In genomic region chr9:106953166-106953565, GRCh38 we compare ENCODE assay signal across 17 cellular contexts.
DNase-seq lines count a peak whose midpoint lies in the region; ATAC-seq and TF ChIP-seq lines count a peak whose summit lies in the region.
"Had no signal": no experiment of that assay in that cellular context is flagged by ENCODE, and none has a peak within 500 bp of the region (broad histone marks: within the 10 kb centered on the region; RNA-seq: fewer than 3 reads in every experiment).

No MANE protein-coding gene starts in this region.

- H3K27ac ChIP-seq in PC-3 (ENCODE audit: low read length) = peak overlapping the region; percentile 96
- H3K27ac ChIP-seq in CD4-positive, alpha-beta T cell (ENCODE audit: low read depth, low read length) = no peak overlapping the region
- H3K27ac ChIP-seq: foreskin keratinocyte had no signal

- POLR2A ChIA-PET in PC-3 (lab: Charles Lee; ENCODE audit: unreplicated experiment) = no interaction called here
- POLR2A ChIA-PET in CD4-positive, alpha-beta T cell (lab: Charles Lee) = no interaction called here

- no peaks in the 10 kb centered on the region for H3K9me3 ChIP-seq in PC-3 (ENCODE audit: low read length)
- H3K9me3 ChIP-seq in CD4-positive, alpha-beta T cell (ENCODE audit: control insufficient read depth, low read length) = no peaks in the 10 kb centered on the region

- H3K27me3 ChIP-seq in PC-3 (ENCODE audit: low read length) = no peaks in the 10 kb centered on the region
- H3K27me3 ChIP-seq in CD4-positive, alpha-beta T cell (ENCODE audit: control insufficient read depth, insufficient read depth, low read length) = no peaks in the 10 kb centered on the region
- H3K27me3 ChIP-seq: foreskin keratinocyte had no signal

- H3K9me2 ChIP-seq in PC-3 (replicated peaks; ENCODE audit: low read length) = no peaks in the 10 kb centered on the region

- no peak overlapping the region for H2AFZ ChIP-seq in PC-3 (ENCODE audit: low read length)

- H3K9ac ChIP-seq in PC-3 (ENCODE audit: low read length) = no peak overlapping the region

- H3K4me3 ChIP-seq in PC-3 (ENCODE audit: low read length) (no peak overlapping the region), epithelial cell of proximal tubule (ENCODE audit: low read depth, low read length) (no peak overlapping the region)

- peak overlapping the region; percentile 3 for H3K27ac Mint-ChIP-seq in progenitor cell of endocrine pancreas
- no peak overlapping the region for H3K27ac Mint-ChIP-seq in CD4-positive, alpha-beta T cell
- H3K27ac Mint-ChIP-seq: CD4-positive, alpha-beta memory T cell; stimulated activated naive CD8-positive, alpha-beta T cell treated with anti-CD3 and anti-CD28 coated beads, Interleukin-15, Interleukin-2, amounts not matched to agents 100 ng/mL and 50 ng/mL, for 24 hours had no signal

- DNase-seq in EH (ENCODE audit: low read depth) = peak; percentile 77
- DNase-seq in PC-3 = peak; percentile 67
- peak; percentile 96 for DNase-seq in epithelial cell of proximal tubule (ENCODE audit: low read depth)
- DNase-seq in progenitor cell of endocrine pancreas (ENCODE audit: low spot score, unreplicated experiment) = no peak
- no peak for DNase-seq in stimulated activated naive CD8-positive, alpha-beta T cell treated with anti-CD3 and anti-CD28 coated beads, Interleukin-15, Interleukin-2, amounts not matched to agents 100 U/mL and 50 U/mL, for 24 hours
- DNase-seq in CD4-positive, alpha-beta T cell = no peak
- DNase-seq: activated CD4-positive, alpha-beta T cell treated with anti-CD3 and anti-CD28 coated beads for 1 hour; amniotic stem cell; CD4-positive, alpha-beta memory T cell; foreskin keratinocyte; GOT3; NCI-H2171; right cardiac atrium; T-helper 1 cell had no signal

- TF ChIP-seq CTCF in PC-3 (conservative IDR thresholded peaks at IDR 0.05; ENCODE audit: low read depth, low read length) (no peak), epithelial cell of proximal tubule (conservative IDR thresholded peaks at IDR 0.05; ENCODE audit: low read depth, low read length) (no peak), progenitor cell of endocrine pancreas (IDR thresholded peaks at IDR 0.05; ENCODE audit: unreplicated experiment) (no peak)
- no peak for TF ChIP-seq CTCF in CD4-positive, alpha-beta T cell (IDR thresholded peaks at IDR 0.05)

- H4K20me1 ChIP-seq in PC-3 (ENCODE audit: low read length) = no peaks in the 10 kb centered on the region

- no peaks in the 10 kb centered on the region for H3K27me3 Mint-ChIP-seq in progenitor cell of endocrine pancreas
- H3K27me3 Mint-ChIP-seq in CD4-positive, alpha-beta T cell = no peaks in the 10 kb centered on the region
- H3K27me3 Mint-ChIP-seq: stimulated activated naive CD8-positive, alpha-beta T cell treated with anti-CD3 and anti-CD28 coated beads, Interleukin-15, Interleukin-2, amounts not matched to agents 100 ng/mL and 50 ng/mL, for 24 hours had no signal

- no TSS peak for BruUV-seq in PC-3 (replicated peaks; lab: Mats Ljungman, UMichigan)

- peaks cover 39% of the 10 kb centered on the region for H3K36me3 Mint-ChIP-seq in progenitor cell of endocrine pancreas (ENCODE audit: insufficient read depth)
- H3K36me3 Mint-ChIP-seq in CD4-positive, alpha-beta T cell (ENCODE audit: low read depth) = no peaks in the 10 kb centered on the region
- H3K36me3 Mint-ChIP-seq: CD4-positive, alpha-beta memory T cell had no signal

- H3K79me2 ChIP-seq in PC-3 (ENCODE audit: low read length) = peaks cover 5% of the 10 kb centered on the region; the same call in 1 of the 2 replicates

- H3K36me3 ChIP-seq in PC-3 (ENCODE audit: low read depth, low read length) = 0 out of 2 replicates have a peak, but pooled peaks cover 6% of the 10 kb centered on the region

- intact Hi-C loops in PC-3 (cut with micrococcal nuclease) = no loop called here
- intact Hi-C loops in CD4-positive, alpha-beta T cell (cut with DNase I, micrococcal nuclease) = loop anchor here in 1 of 2 experiments (10.0 kb wide), 1 partner anchor 198 kb away; no protein-coding TSS in a partner anchor

- ATAC-seq in PC-3 = no peak
- no peak for ATAC-seq in HG03439 (IDR thresholded peaks at IDR 0.05; ENCODE audit: unreplicated experiment)
- no peak for ATAC-seq in stimulated activated naive CD8-positive, alpha-beta T cell treated with anti-CD3 and anti-CD28 coated beads, Interleukin-15, Interleukin-2, amounts not matched to agents 100 U/mL and 50 U/mL, for 24 hours
- ATAC-seq in GM21576 (IDR thresholded peaks at IDR 0.05; ENCODE audit: unreplicated experiment) = no peak
- ATAC-seq in CD4-positive, alpha-beta T cell (ENCODE audit: poor library complexity) = no peak
- ATAC-seq: foreskin keratinocyte, right cardiac atrium had no signal

- H3K4me1 Mint-ChIP-seq in progenitor cell of endocrine pancreas (ENCODE audit: low read depth) = peaks cover 2% of the 10 kb centered on the region
- peaks cover 6% of the 10 kb centered on the region for H3K4me1 Mint-ChIP-seq in CD4-positive, alpha-beta T cell (ENCODE audit: low read depth)
- H3K4me1 Mint-ChIP-seq: CD4-positive, alpha-beta memory T cell had no signal

- peak overlapping the region; percentile 21; the same call in 1 of the 2 replicates for H3K4me2 ChIP-seq in PC-3 (ENCODE audit: low read length)

- H3K9me3 Mint-ChIP-seq in progenitor cell of endocrine pancreas (ENCODE audit: low read depth) = no peaks in the 10 kb centered on the region
- no peaks in the 10 kb centered on the region for H3K9me3 Mint-ChIP-seq in CD4-positive, alpha-beta T cell

- H3K4me1 ChIP-seq in PC-3 (ENCODE audit: insufficient read depth, low read length) = peaks cover 64% of the 10 kb centered on the region

- no peaks in the 10 kb centered on the region for H3F3A ChIP-seq in PC-3 (ENCODE audit: low read length, unreplicated experiment)

- H3K4me3 Mint-ChIP-seq in progenitor cell of endocrine pancreas (ENCODE audit: low read depth) = no peak overlapping the region
- no peak overlapping the region for H3K4me3 Mint-ChIP-seq in CD4-positive, alpha-beta T cell
- H3K4me3 Mint-ChIP-seq: CD4-positive, alpha-beta memory T cell; stimulated activated naive CD8-positive, alpha-beta T cell treated with anti-CD3 and anti-CD28 coated beads, Interleukin-15, Interleukin-2, amounts not matched to agents 100 ng/mL and 50 ng/mL, for 24 hours had no signal

- CTCF ChIA-PET in PC-3 (lab: Charles Lee) = no interaction called here
- CTCF ChIA-PET in CD4-positive, alpha-beta T cell (lab: Charles Lee) = no interaction called here

Comparison
In these comparisons a context has a peak if more than half of its experiments do, and no peak if none do; other contexts are left out.
1. DNase-seq: peak in EH (single experiment), PC-3 (single experiment) and epithelial cell of proximal tubule (single experiment); none in progenitor cell of endocrine pancreas (single experiment), stimulated activated naive CD8-positive, alpha-beta T cell treated with anti-CD3 and anti-CD28 coated beads, Interleukin-15, Interleukin-2, amounts not matched to agents 100 U/mL and 50 U/mL, for 24 hours (single experiment) and CD4-positive, alpha-beta T cell (0 of 10).